ENCODE assay signal across 8 cellular contexts in the genomic region with DNA sequence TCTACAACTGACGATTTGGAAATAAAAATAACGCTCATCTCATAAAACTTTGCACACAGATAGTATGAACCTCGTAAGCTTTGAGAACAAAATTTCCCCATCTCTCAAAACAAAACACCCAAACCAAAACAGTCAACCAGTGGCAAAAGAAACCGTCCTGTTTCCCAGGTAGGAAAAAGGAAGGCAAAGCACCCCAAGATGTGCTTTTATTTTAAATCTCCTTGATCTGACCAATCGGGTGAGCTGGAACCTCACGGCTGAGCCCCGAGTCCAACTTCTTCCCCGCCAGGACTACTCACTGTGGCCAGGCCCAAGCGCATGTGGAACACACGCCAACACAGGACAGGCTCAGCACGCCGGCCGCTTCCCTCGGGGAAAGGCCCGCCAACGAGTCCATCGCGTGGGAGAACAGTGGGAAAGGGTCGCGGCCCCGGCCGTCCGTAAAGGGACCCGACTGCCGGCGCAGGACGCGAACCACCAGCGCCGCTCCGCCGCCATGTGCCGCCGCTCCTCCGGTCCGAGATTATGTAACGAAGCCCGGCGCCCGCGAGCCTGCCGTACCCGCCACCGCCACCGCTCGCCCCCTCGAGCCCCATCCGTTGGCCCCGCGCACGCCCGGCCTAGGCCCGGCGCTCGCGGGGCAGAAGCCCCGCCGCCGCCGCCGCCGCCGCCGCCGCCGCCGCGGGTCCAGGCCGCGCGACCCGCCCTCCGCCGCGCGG. TPM values are rescaled to one million over a fixed set of nuclear protein-coding genes. Genes with fewer than 3 reads are reported as not detected.
A peak's percentile ranks its signal among the peaks of the same experiment; 100 is the strongest.
DNase-seq lines count a peak whose midpoint lies in the region; ATAC-seq and TF ChIP-seq lines count a peak whose summit lies in the region.

No MANE protein-coding gene starts in this region.

- ATAC-seq in GM18511 (IDR thresholded peaks at IDR 0.05; ENCODE audit: unreplicated experiment) = peak; percentile 37
- peak; percentile 27 for ATAC-seq in HG02981 (IDR thresholded peaks at IDR 0.05; ENCODE audit: unreplicated experiment)
- ATAC-seq in natural killer cell treated with Interleukin-12 subunit alpha and Interleukin-12 subunit beta and Interleukin-15 and Interleukin-18, amount 100 ng/mL, for 72 hours = peak in 1 of 2 donors; percentile 54

- H3K27me3 Mint-ChIP-seq in natural killer cell treated with Interleukin-12 subunit alpha and Interleukin-12 subunit beta and Interleukin-15 and Interleukin-18, amount 100 ng/mL, for 72 hours = peaks cover 0 to 4% of the 10 kb centered on the region in 2 donors

- H3K9ac ChIP-seq in fibroblast of lung (ENCODE audit: insufficient read depth, low read length) = peak overlapping the region; percentile 88

- no peaks in the 10 kb centered on the region for H3K9me3 ChIP-seq in fibroblast of lung (ENCODE audit: control insufficient read depth, insufficient read depth, low read depth, low read length)

- peak overlapping the region; percentile 94 to 95 for H3K27ac Mint-ChIP-seq in natural killer cell treated with Interleukin-12 subunit alpha and Interleukin-12 subunit beta and Interleukin-15 and Interleukin-18, amount 100 ng/mL, for 72 hours

- no peaks in the 10 kb centered on the region for H3K4me1 ChIP-seq in fibroblast of lung (ENCODE audit: control insufficient read depth, extremely low read depth, insufficient read depth, low read length)

- DNase-seq in AG09319 (ENCODE audit: extremely low read depth, low read depth) = peak; percentile 15
- DNase-seq in NOMO-1 treated with dmso at 0.1 percent for 144 hours (lab: John Stamatoyannopoulos, UW; ENCODE audit: unreplicated experiment) = peak; percentile 49
- DNase-seq in activated T-helper 1 cell treated with anti-CD3 and anti-CD28 coated beads, Interleukin-2, amount 50 U/mL, for 16 hours (ENCODE audit: low read depth in 1 of 2, low spot score in 1 of 2) = peak; percentile 16 to 40
- DNase-seq in fibroblast of lung (ENCODE audit: low read depth in 2 of 2) = peak; percentile 58 to 69
- peak; percentile 65 for DNase-seq in natural killer cell treated with Interleukin-12 subunit alpha and Interleukin-12 subunit beta and Interleukin-15 and Interleukin-18, amount 100 ng/mL, for 72 hours (ENCODE audit: low spot score)
- peak in 37 of 49 donors; percentile 5 to 74 (median 36) for DNase-seq in substantia nigra (lab: John Stamatoyannopoulos, UW)

- peaks cover 10% of the 10 kb centered on the region for H3K36me3 Mint-ChIP-seq in natural killer cell treated with Interleukin-12 subunit alpha and Interleukin-12 subunit beta and Interleukin-15 and Interleukin-18, amount 100 ng/mL, for 72 hours

- peak overlapping the region; percentile 82 to 89 (median 86) for H3K4me3 ChIP-seq in fibroblast of lung (replicated peaks in 1 of 4; ENCODE audit: control extremely low read depth in 1 of 4, insufficient read depth in 1 of 4, low read depth in 3 of 4, low read length in 4 of 4)

- H4K20me1 ChIP-seq in fibroblast of lung (ENCODE audit: control insufficient read depth, extremely low read depth, insufficient read depth, low read length) = no peaks in the 10 kb centered on the region

- H3K4me1 Mint-ChIP-seq in natural killer cell treated with Interleukin-12 subunit alpha and Interleukin-12 subunit beta and Interleukin-15 and Interleukin-18, amount 100 ng/mL, for 72 hours (ENCODE audit: low read depth in 2 of 2) = peaks cover 19 to 23% of the 10 kb centered on the region in 2 donors

- peak overlapping the region; percentile 97 for H3K4me3 Mint-ChIP-seq in natural killer cell treated with Interleukin-12 subunit alpha and Interleukin-12 subunit beta and Interleukin-15 and Interleukin-18, amount 100 ng/mL, for 72 hours

- no peak for TF ChIP-seq CTCF in AG09319 (IDR thresholded peaks at IDR 0.05; ENCODE audit: low read depth, low read length)
- no peak for TF ChIP-seq CTCF in fibroblast of lung (conservative IDR thresholded peaks at IDR 0.05 in 1 of 2, IDR thresholded peaks at IDR 0.05 in 1 of 2; ENCODE audit: low read depth in 1 of 2, low read length in 2 of 2)

- H3K27me3 ChIP-seq in fibroblast of lung (ENCODE audit: control insufficient read depth, insufficient read depth, low read length) = no peaks in the 10 kb centered on the region

- peak overlapping the region; percentile 74 for H2AFZ ChIP-seq in fibroblast of lung (ENCODE audit: low read length)

- no peaks in the 10 kb centered on the region for H3K9me3 Mint-ChIP-seq in natural killer cell treated with Interleukin-12 subunit alpha and Interleukin-12 subunit beta and Interleukin-15 and Interleukin-18, amount 100 ng/mL, for 72 hours

- peak overlapping the region; percentile 80 for H3K27ac ChIP-seq in fibroblast of lung (ENCODE audit: insufficient read depth, low read length)
- peak overlapping the region; percentile 64 for H3K27ac ChIP-seq in substantia nigra (ENCODE audit: low read depth, low read length, poor library complexity, severe bottlenecking)

- peak overlapping the region; percentile 5 for H3K4me2 ChIP-seq in fibroblast of lung (ENCODE audit: extremely low read depth, insufficient read depth, low read length)

- H3K79me2 ChIP-seq in fibroblast of lung (ENCODE audit: control insufficient read depth, insufficient read depth, low read length) = peaks cover 50% of the 10 kb centered on the region

- H3K36me3 ChIP-seq in fibroblast of lung (ENCODE audit: control insufficient read depth, insufficient read depth, low read length) = peaks cover 1% of the 10 kb centered on the region

RNA-seq across cellular contexts. Expression of a gene that starts 0.8 kb away (rescaled TPM):
- 22.3 and 30.6 TPM in 2 replicates for total RNA-seq in fibroblast of lung
- 15.8 and 17.5 TPM in 2 replicates for polyA plus RNA-seq in fibroblast of lung
- 11.6 and 12.7 TPM in 2 replicates for polyA plus RNA-seq in fibroblast of lung (2012)
- 3.2 and 3.3 TPM in 2 replicates for polyA minus RNA-seq in fibroblast of lung (ENCODE audit: low replicate concordance)
- total RNA-seq in natural killer cell treated with Interleukin-12 subunit alpha and Interleukin-12 subunit beta and Interleukin-15 and Interleukin-18, amount 100 ng/mL, for 72 hours = 10 to 100 TPM; 38.9 to 53.8 TPM

Comparison
In these comparisons a context has a peak if more than half of its experiments do, and no peak if none do; other contexts are left out.
1. DNase-seq: peak in every context shown above with its lines; median percentile 65 in natural killer cell treated with Interleukin-12 subunit alpha and Interleukin-12 subunit beta and Interleukin-15 and Interleukin-18, amount 100 ng/mL, for 72 hours; 64 in fibroblast of lung; 49 in NOMO-1 treated with dmso at 0.1 percent for 144 hours; 36 in substantia nigra; 28 in activated T-helper 1 cell treated with anti-CD3 and anti-CD28 coated beads, Interleukin-2, amount 50 U/mL, for 16 hours; 15 in AG09319.